5 cellular contexts compared by ENCODE assay signal in genomic region chr6:69145062-69145461, GRCh38.
"Had no signal": no experiment of that assay in that cellular context is flagged by ENCODE, and none has a peak within 500 bp of the region (broad histone marks: within the 10 kb centered on the region; RNA-seq: fewer than 3 reads in every experiment).

No MANE protein-coding gene starts in this region.

- H2AFZ ChIP-seq: GM23248 had no signal

- H3K9ac ChIP-seq: GM23248 had no signal

- H3K27ac ChIP-seq: GM23248 had no signal

- H3K27ac Mint-ChIP-seq: H9 had no signal

- H3K4me1 Mint-ChIP-seq: H9 had no signal

- H3K4me3 ChIP-seq: GM23248 had no signal

- DNase-seq: GM23248, GOT3, H9, HCEC 1CT, IMR-90 had no signal

- H3K4me3 Mint-ChIP-seq: H9 had no signal
